Comparison of ENCODE assay signal across 13 cellular contexts in the genomic region with DNA sequence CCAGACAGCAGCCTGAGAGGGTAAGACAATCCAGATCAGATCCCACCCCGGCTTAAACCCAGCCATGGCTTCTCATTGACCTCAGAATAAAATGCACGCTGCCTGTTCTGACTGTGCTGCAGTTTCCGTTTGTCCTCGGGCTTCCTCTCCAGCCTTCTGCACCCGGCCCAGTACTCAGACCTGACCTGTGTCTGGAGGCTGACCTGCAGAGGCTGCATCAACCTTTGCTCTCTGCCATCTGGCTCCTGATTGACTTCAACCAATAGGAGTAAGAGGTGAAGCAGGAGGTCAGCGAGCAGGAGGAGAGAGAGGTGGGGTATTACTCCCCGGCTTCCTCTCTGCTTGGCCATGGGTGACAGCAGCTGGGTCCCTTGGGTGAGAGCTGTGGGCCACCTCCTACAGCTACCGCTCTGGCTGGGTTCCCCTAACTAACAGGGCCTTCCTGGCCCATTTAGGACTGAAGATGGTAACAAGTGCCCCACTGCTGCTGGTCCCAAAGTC. TPM values are rescaled to one million over a fixed set of nuclear protein-coding genes. Genes with fewer than 3 reads are reported as not detected.
DNase-seq lines count a peak whose midpoint lies in the region; ATAC-seq lines count a peak whose summit lies in the region.
"Had no signal": no experiment of that assay in that cellular context is flagged by ENCODE, and none has a peak within 500 bp of the region (broad histone marks: within the 10 kb centered on the region; RNA-seq: fewer than 3 reads in every experiment).

No MANE protein-coding gene starts in this region.

- no peaks in the 10 kb centered on the region for H3K79me2 ChIP-seq in Karpas-422 (ENCODE audit: low read length)

- H3K36me3 Mint-ChIP-seq in activated CD8-positive, alpha-beta memory T cell treated with anti-CD3 and anti-CD28 coated beads, Interleukin-2, amount 10 ng/mL, durations not matched to agents 7 days and 5 days, result no peaks in the 10 kb centered on the region
- no peaks in the 10 kb centered on the region for H3K36me3 Mint-ChIP-seq in stimulated activated memory B cell treated with anti-CD40 and anti-IgM and Interleukin-4, amounts not matched to agents 10 μg/mL and 1 μg/mL and 100 μg/mL, for 72 hours

- no peak overlapping the region for H3K4me3 ChIP-seq in Karpas-422 (ENCODE audit: low read length)
- H3K4me3 ChIP-seq: pancreas had no signal

- no peak for ATAC-seq in activated CD8-positive, alpha-beta memory T cell treated with anti-CD3 and anti-CD28 coated beads, Interleukin-2, amount 10 ng/mL, durations not matched to agents 7 days and 5 days
- peak; percentile 83 for ATAC-seq in HG02759 (IDR thresholded peaks at IDR 0.05; ENCODE audit: unreplicated experiment)
- ATAC-seq in stimulated activated memory B cell treated with anti-CD40 and anti-IgM and Interleukin-4, amounts not matched to agents 10 μg/mL and 1 μg/mL and 100 μg/mL, for 72 hours, result peak; percentile 95
- ATAC-seq: pancreas had no signal

- H3K9me3 ChIP-seq in Karpas-422 (ENCODE audit: low read length), result no peaks in the 10 kb centered on the region
- H3K9me3 ChIP-seq: pancreas had no signal

- peaks cover 5% of the 10 kb centered on the region; the same call in 1 of the 2 replicates for H3K4me1 ChIP-seq in Karpas-422 (ENCODE audit: low read length)
- H3K4me1 ChIP-seq: pancreas had no signal

- no peaks in the 10 kb centered on the region for H3K36me3 ChIP-seq in Karpas-422 (ENCODE audit: insufficient read depth, low read length)
- H3K36me3 ChIP-seq: pancreas had no signal

- no peaks in the 10 kb centered on the region for H3K9me2 ChIP-seq in Karpas-422 (replicated peaks; ENCODE audit: insufficient read depth, low read length)

- no peaks in the 10 kb centered on the region for H4K20me1 ChIP-seq in Karpas-422 (ENCODE audit: insufficient read depth, low read depth, low read length)

- no peak overlapping the region for H3K9ac ChIP-seq in Karpas-422 (ENCODE audit: low read length)

- peaks cover 2% of the 10 kb centered on the region for H3K4me1 Mint-ChIP-seq in activated CD8-positive, alpha-beta memory T cell treated with anti-CD3 and anti-CD28 coated beads, Interleukin-2, amount 10 ng/mL, durations not matched to agents 7 days and 5 days
- peaks cover 38% of the 10 kb centered on the region for H3K4me1 Mint-ChIP-seq in stimulated activated memory B cell treated with anti-CD40 and anti-IgM and Interleukin-4, amounts not matched to agents 10 μg/mL and 1 μg/mL and 100 μg/mL, for 72 hours
- H3K4me1 Mint-ChIP-seq: endodermal cell had no signal

- H3K27me3 Mint-ChIP-seq in activated CD8-positive, alpha-beta memory T cell treated with anti-CD3 and anti-CD28 coated beads, Interleukin-2, amount 10 ng/mL, durations not matched to agents 7 days and 5 days, result peaks cover 9% of the 10 kb centered on the region
- H3K27me3 Mint-ChIP-seq in stimulated activated memory B cell treated with anti-CD40 and anti-IgM and Interleukin-4, amounts not matched to agents 10 μg/mL and 1 μg/mL and 100 μg/mL, for 72 hours, result no peaks in the 10 kb centered on the region

- H3K27ac ChIP-seq in Karpas-422 (ENCODE audit: low read length), result no peak overlapping the region
- H3K27ac ChIP-seq: pancreas had no signal

- no peak overlapping the region for H3K27ac Mint-ChIP-seq in activated CD8-positive, alpha-beta memory T cell treated with anti-CD3 and anti-CD28 coated beads, Interleukin-2, amount 10 ng/mL, durations not matched to agents 7 days and 5 days
- H3K27ac Mint-ChIP-seq in stimulated activated memory B cell treated with anti-CD40 and anti-IgM and Interleukin-4, amounts not matched to agents 10 μg/mL and 1 μg/mL and 100 μg/mL, for 72 hours, result peak overlapping the region; percentile 80
- H3K27ac Mint-ChIP-seq: endodermal cell had no signal

- no peak overlapping the region for H3K4me3 Mint-ChIP-seq in activated CD8-positive, alpha-beta memory T cell treated with anti-CD3 and anti-CD28 coated beads, Interleukin-2, amount 10 ng/mL, durations not matched to agents 7 days and 5 days
- H3K4me3 Mint-ChIP-seq in stimulated activated memory B cell treated with anti-CD40 and anti-IgM and Interleukin-4, amounts not matched to agents 10 μg/mL and 1 μg/mL and 100 μg/mL, for 72 hours, result peak overlapping the region; percentile 46
- H3K4me3 Mint-ChIP-seq: endodermal cell had no signal

- peak; percentile 38 for DNase-seq in activated CD8-positive, alpha-beta memory T cell treated with anti-CD3 and anti-CD28 coated beads, Interleukin-2, amount 50 U/mL, for 48 hours
- no peak for DNase-seq in activated CD8-positive, alpha-beta memory T cell treated with anti-CD3 and anti-CD28 coated beads, Interleukin-2, amount 10 ng/mL, durations not matched to agents 7 days and 5 days
- DNase-seq in Karpas-422 (peak; percentile 46), ureter (ENCODE audit: low spot score) (no peak), NOMO-1 treated with DMSO at 0.1 percent for 48 hours (lab: John Stamatoyannopoulos, UW; ENCODE audit: unreplicated experiment) (no peak), AG08395 (ENCODE audit: low spot score) (no peak)
- DNase-seq: 8988T; endodermal cell; Kasumi-1; pancreas; stimulated activated CD4-positive, alpha-beta T cell treated with anti-CD3 and anti-CD28 coated beads, Interleukin-1b, Interleukin-23, amount 100 ng/mL, for 48 hours had no signal

- H3K4me2 ChIP-seq in Karpas-422 (ENCODE audit: low read depth, low read length, poor library complexity, severe bottlenecking), result peak overlapping the region; percentile 23

- H3K27me3 ChIP-seq in Karpas-422 (ENCODE audit: low read length), result no peaks in the 10 kb centered on the region
- H3K27me3 ChIP-seq: pancreas had no signal

- no peak overlapping the region for H2AFZ ChIP-seq in Karpas-422 (ENCODE audit: low read length)

- no peaks in the 10 kb centered on the region for H3K9me3 Mint-ChIP-seq in activated CD8-positive, alpha-beta memory T cell treated with anti-CD3 and anti-CD28 coated beads, Interleukin-2, amount 10 ng/mL, durations not matched to agents 7 days and 5 days (ENCODE audit: low read depth)
- no peaks in the 10 kb centered on the region for H3K9me3 Mint-ChIP-seq in stimulated activated memory B cell treated with anti-CD40 and anti-IgM and Interleukin-4, amounts not matched to agents 10 μg/mL and 1 μg/mL and 100 μg/mL, for 72 hours

- CTCF ChIA-PET in activated CD8-positive, alpha-beta memory T cell treated with anti-CD3 and anti-CD28 coated beads, Interleukin-2, amount 10 ng/mL, durations not matched to agents 7 days and 5 days (lab: Charles Lee), result interaction anchor here (0.5 kb wide), 1 partner anchor 1857 kb away, joined by 3 read pairs; no protein-coding TSS in a partner anchor

RNA-seq across cellular contexts. Expression of a gene that starts 46.7 kb away (rescaled TPM):
- not detected for total RNA-seq in activated CD8-positive, alpha-beta memory T cell treated with anti-CD3 and anti-CD28 coated beads, Interleukin-2, amount 10 ng/mL, durations not matched to agents 7 days and 5 days
- total RNA-seq in Karpas-422 (2014; rRNA removed; shearing (Covaris generic); ENCODE audit: low replicate concordance), result not detected in 2 replicates
- not detected for total RNA-seq in ureter
- total RNA-seq: endodermal cell, pancreas had no signal

Comparison
In these comparisons a context has a peak if more than half of its experiments do, and no peak if none do; other contexts are left out.
1. DNase-seq: peak in activated CD8-positive, alpha-beta memory T cell treated with anti-CD3 and anti-CD28 coated beads, Interleukin-2, amount 50 U/mL, for 48 hours (single experiment) and Karpas-422 (single experiment); none in activated CD8-positive, alpha-beta memory T cell treated with anti-CD3 and anti-CD28 coated beads, Interleukin-2, amount 10 ng/mL, durations not matched to agents 7 days and 5 days (single experiment), ureter (single experiment), NOMO-1 treated with DMSO at 0.1 percent for 48 hours (single experiment) and AG08395 (single experiment).